15 cellular contexts compared by ENCODE assay signal in the genomic region with DNA sequence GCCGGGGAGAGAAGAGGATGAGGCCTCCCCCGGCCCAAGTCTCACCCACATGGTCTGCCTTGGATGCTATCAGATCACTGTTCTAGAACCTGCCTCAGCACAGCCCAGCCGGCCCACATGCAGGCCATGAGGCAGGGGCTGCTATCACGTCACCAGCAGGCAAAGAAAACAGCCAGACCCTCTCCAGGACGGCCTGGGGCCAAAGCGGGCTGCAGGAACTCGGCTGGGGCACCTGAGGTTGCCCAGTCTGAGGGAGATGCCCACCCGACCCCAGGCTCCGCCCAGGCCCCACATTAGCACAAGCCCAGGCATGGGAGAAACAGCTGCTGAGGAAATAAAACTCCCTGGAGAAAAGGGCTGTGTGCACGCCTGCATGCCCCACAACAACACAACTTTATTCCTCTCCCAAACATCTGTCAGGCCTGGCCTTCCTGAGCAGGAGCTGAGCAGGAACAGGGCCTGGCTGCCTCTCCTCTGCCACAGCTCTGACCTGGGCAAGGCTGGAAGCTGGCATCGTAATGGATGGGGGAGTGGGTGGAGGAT. TPM values are rescaled to one million over a fixed set of nuclear protein-coding genes. Genes with fewer than 3 reads are reported as not detected.
DNase-seq lines count a peak whose midpoint lies in the region; ATAC-seq, FAIRE-seq and TF ChIP-seq lines count a peak whose summit lies in the region.
"Had no signal": no experiment of that assay in that cellular context is flagged by ENCODE, and none has a peak within 500 bp of the region (broad histone marks: within the 10 kb centered on the region; RNA-seq: fewer than 3 reads in every experiment).

No MANE protein-coding gene starts in this region.

- H3K36me3 Mint-ChIP-seq in activated naive CD4-positive, alpha-beta T cell treated with anti-CD3 and anti-CD28 coated beads, Interleukin-2, amount 50 U/mL, for 72 hours = no peaks in the 10 kb centered on the region
- H3K36me3 Mint-ChIP-seq: IgD-negative memory B cell had no signal

- no peak overlapping the region for H3K9ac ChIP-seq in H1 (replicated peaks in 1 of 4; ENCODE audit: extremely low read depth in 1 of 4, low read depth in 3 of 4, low read length in 3 of 4)
- no peak overlapping the region for H3K9ac ChIP-seq in smooth muscle cell (ENCODE audit: low read depth)
- H3K9ac ChIP-seq: GM23248 had no signal

- no peaks in the 10 kb centered on the region for H3K23me2 ChIP-seq in H1 (ENCODE audit: low read depth, low read length)

- no peak overlapping the region for H2BK120ac ChIP-seq in H1 (replicated peaks; ENCODE audit: low read depth, low read length)

- H3K36me3 ChIP-seq in BE2C (no peaks in the 10 kb centered on the region), H1 (ENCODE audit: control insufficient read depth in 2 of 4, insufficient read depth in 4 of 4, low read length in 3 of 4) (peaks cover 0 to 3% (median under 1%) of the 10 kb centered on the region in 4 experiments; a peak in 1 of 8 replicates), smooth muscle cell (ENCODE audit: low read depth) (no peaks in the 10 kb centered on the region)

- H2BK20ac ChIP-seq in H1 (ENCODE audit: low read length) = no peak overlapping the region

- H2BK5ac ChIP-seq in H1 (ENCODE audit: low read depth, low read length) = 0 out of 2 replicates have a peak overlapping the region, but pooled peaks have one; percentile 21

- H4K8ac ChIP-seq in H1 (ENCODE audit: extremely low read depth, insufficient read depth, low read length) = no peak overlapping the region

- H3K4me1 ChIP-seq in BE2C (peaks cover 9% of the 10 kb centered on the region), H1 (replicated peaks in 1 of 4; ENCODE audit: control insufficient read depth in 3 of 4, insufficient read depth in 4 of 4, low read length in 3 of 4) (no peaks in the 10 kb centered on the region), smooth muscle cell (ENCODE audit: low read depth) (no peaks in the 10 kb centered on the region)
- H3K4me1 ChIP-seq: SJSA1 had no signal

- H3K4me2 ChIP-seq in H1 (ENCODE audit: insufficient read depth in 1 of 2, low read depth in 2 of 2, low read length in 2 of 2) = no peak overlapping the region
- H3K4me2 ChIP-seq in smooth muscle cell = no peak overlapping the region

- no peak overlapping the region for H3K23ac ChIP-seq in H1 (ENCODE audit: insufficient read length)

- 98% methylated on average over 11 of the region's 11 CpGs; no CpG with 5 or more reads in 1 of the 2 experiments for WGBS in H1 (ENCODE audit: extremely low coverage in 1 of 2, insufficient coverage in 1 of 2, insufficient read length in 1 of 2, insufficient replicate concordance in 2 of 2, low coverage in 1 of 2, low lambda C conversion rate in 2 of 2, missing lambda C conversion rate in 1 of 2), 2 experiments
- 86% methylated on average over 11 of the region's 11 CpGs for WGBS in smooth muscle cell (ENCODE audit: low lambda C conversion rate)

- no peak overlapping the region for H3K4ac ChIP-seq in H1 (replicated peaks; ENCODE audit: insufficient read length, low read depth, low read length)

- H3K9me3 ChIP-seq in BE2C (no peaks in the 10 kb centered on the region), H1 (ENCODE audit: insufficient read depth in 2 of 2, low read depth in 1 of 2, low read length in 1 of 2) (no peaks in the 10 kb centered on the region), smooth muscle cell (replicated peaks; ENCODE audit: low read depth) (no peaks in the 10 kb centered on the region)
- H3K9me3 ChIP-seq: SJSA1 had no signal

- H2BK15ac ChIP-seq in H1 (ENCODE audit: low read length) = no peak overlapping the region

- no peak overlapping the region for H3K14ac ChIP-seq in H1 (ENCODE audit: insufficient read length)

- H4K91ac ChIP-seq in H1 (replicated peaks; ENCODE audit: insufficient read length, low read length) = no peak overlapping the region

- FAIRE-seq in H1 (lab: Jason Lieb, UNC) = no peak

- no peak overlapping the region for H3K18ac ChIP-seq in H1 (ENCODE audit: extremely low read depth, low read length)

- H2AK5ac ChIP-seq in H1 (ENCODE audit: low read depth, low read length) = no peak overlapping the region

- no peaks in the 10 kb centered on the region for H3F3A ChIP-seq in smooth muscle cell (ENCODE audit: low read depth)

- no peak for TF ChIP-seq POLR2A in H1 (IDR thresholded peaks at IDR 0.05; ENCODE audit: control extremely low read depth in 1 of 2, low read depth in 2 of 2, low read length in 2 of 2)

- no peak overlapping the region for H2BK12ac ChIP-seq in H1 (ENCODE audit: low read depth, low read length)

- no peak for TF ChIP-seq EP300 in H1 (IDR thresholded peaks at IDR 0.05; ENCODE audit: borderline replicate concordance in 1 of 2, low read depth in 2 of 2, low read length in 2 of 2)

- no peak for TF ChIP-seq RAD21 in H1 (IDR thresholded peaks at IDR 0.05 in 1 of 2, conservative IDR thresholded peaks at IDR 0.05 in 1 of 2; ENCODE audit: low read depth in 2 of 2, low read length in 2 of 2)

- H3K4me3 ChIP-seq in BE2C (ENCODE audit: low read depth, low read length) (no peak overlapping the region), H1 (ENCODE audit: extremely low read depth in 1 of 4, insufficient read depth in 2 of 4, low read depth in 3 of 4, low read length in 4 of 4) (no peak overlapping the region), smooth muscle cell (no peak overlapping the region)
- H3K4me3 ChIP-seq: GM23248, SJSA1 had no signal

- DNase-seq in BE2C = peak; percentile 63
- DNase-seq in D341Med (ENCODE audit: low spot score) = peak; percentile 72
- peak; percentile 80 for DNase-seq in NCI-H1694 (lab: John Stamatoyannopoulos, UW)
- DNase-seq in H1 (ENCODE audit: low read depth in 1 of 2, low spot score in 2 of 2) = no peak
- DNase-seq in activated naive CD4-positive, alpha-beta T cell treated with anti-CD3 and anti-CD28 coated beads, Interleukin-2, amount 50 U/mL, for 72 hours (ENCODE audit: low spot score in 2 of 2) = no peak
- DNase-seq in smooth muscle cell (lab: John Stamatoyannopoulos, UW; ENCODE audit: unreplicated experiment) = no peak
- no peak for DNase-seq in NK-92 (lab: John Stamatoyannopoulos, UW; ENCODE audit: unreplicated experiment)
- DNase-seq: CD8-positive, alpha-beta T cell; GF-D8; NCI-H1105 treated with DMSO at 0.1 percent for 48 hours; NCI-H2227 treated with DMSO at 0.1 percent for 48 hours had no signal

- H4K5ac ChIP-seq in H1 (ENCODE audit: insufficient read length, low read depth, low read length) = no peak overlapping the region

- no peaks in the 10 kb centered on the region for H3K79me2 ChIP-seq in H1 (ENCODE audit: control insufficient read depth in 1 of 2, insufficient read depth in 2 of 2, low read length in 2 of 2)
- no peaks in the 10 kb centered on the region for H3K79me2 ChIP-seq in smooth muscle cell (ENCODE audit: low read depth)

- H2AFZ ChIP-seq in H1 (ENCODE audit: low read length) = no peak overlapping the region
- H2AFZ ChIP-seq in smooth muscle cell (ENCODE audit: low read depth) = no peak overlapping the region
- H2AFZ ChIP-seq: GM23248 had no signal

- H4K20me1 ChIP-seq in H1 (replicated peaks in 1 of 2; ENCODE audit: control insufficient read depth in 1 of 2, insufficient read depth in 2 of 2, low read length in 2 of 2) = peaks cover 0 to 2% of the 10 kb centered on the region in 2 experiments
- H4K20me1 ChIP-seq in smooth muscle cell (ENCODE audit: low read depth) = no peaks in the 10 kb centered on the region

- no peaks in the 10 kb centered on the region for H3K79me1 ChIP-seq in H1 (ENCODE audit: low read depth, low read length)

- H3K56ac ChIP-seq in H1 (replicated peaks; ENCODE audit: insufficient read length, low read depth, low read length) = no peak overlapping the region

- CTCF ChIA-PET in H1 (lab: Charles Lee; ENCODE audit: partially characterized antibody) = interaction anchor here (0.8 to 59.2 kb wide), 19 partner anchors 8 to 140 kb away, joined by 3 to 2200 read pairs (median 6); partner anchors contain the start of genes ITGB4, RECQL5, SAP30BP and SMIM5

- no peak for ATAC-seq in activated naive CD4-positive, alpha-beta T cell treated with anti-CD3 and anti-CD28 coated beads, Interleukin-2, amount 50 U/mL, for 72 hours

- no peaks in the 10 kb centered on the region for H3K9me3 Mint-ChIP-seq in activated naive CD4-positive, alpha-beta T cell treated with anti-CD3 and anti-CD28 coated beads, Interleukin-2, amount 50 U/mL, for 72 hours
- H3K9me3 Mint-ChIP-seq: CD8-positive, alpha-beta T cell; IgD-negative memory B cell had no signal

- no peak overlapping the region for H3K27ac ChIP-seq in H1 (ENCODE audit: low read depth, low read length)
- H3K27ac ChIP-seq in smooth muscle cell (ENCODE audit: low read depth) = no peak overlapping the region
- H3K27ac ChIP-seq: GM23248, SJSA1 had no signal

- TF ChIP-seq CTCF in BE2C (IDR thresholded peaks at IDR 0.05; ENCODE audit: low read depth, low read length) (no peak), H1 (IDR thresholded peaks at IDR 0.05; ENCODE audit: control extremely low read depth in 1 of 3, insufficient read depth in 1 of 3, low read depth in 1 of 3, low read length in 3 of 3) (no peak), smooth muscle cell (IDR thresholded peaks at IDR 0.05; ENCODE audit: borderline replicate concordance, insufficient read depth, poor library complexity, severe bottlenecking) (no peak)

- peak overlapping the region in 1 of 2 donors; percentile 59 for H3K27ac Mint-ChIP-seq in activated naive CD4-positive, alpha-beta T cell treated with anti-CD3 and anti-CD28 coated beads, Interleukin-2, amount 50 U/mL, for 72 hours
- H3K27ac Mint-ChIP-seq: CD8-positive, alpha-beta T cell had no signal

- POLR2A ChIA-PET in H1 (lab: Charles Lee; ENCODE audit: partially characterized antibody) = interaction anchor here (0.9 to 2.2 kb wide), 3 partner anchors 12 to 153 kb away, joined by 3 to 10 read pairs (median 4); no protein-coding TSS in a partner anchor

- no peaks in the 10 kb centered on the region for H3K27me3 ChIP-seq in BE2C
- no peaks in the 10 kb centered on the region; a peak in 2 of 7 replicates for H3K27me3 ChIP-seq in H1 (replicated peaks in 1 of 4; ENCODE audit: control insufficient read depth in 3 of 4, extremely low read depth in 1 of 4, insufficient read depth in 3 of 4, low read length in 3 of 4)
- no peaks in the 10 kb centered on the region for H3K27me3 ChIP-seq in smooth muscle cell (ENCODE audit: low read depth)
- H3K27me3 ChIP-seq: SJSA1 had no signal

RNA-seq across cellular contexts. Expression of gene SMIM5, which starts 6.7 kb away (rescaled TPM):
- 0.46 TPM for polyA plus RNA-seq in BE2C (2012; ENCODE audit: insufficient read depth, insufficient read length, low read depth)
- not detected in 2 replicates for total RNA-seq in H1 (2021; fragmentation: NEBNext Ultra II Directional; extraction: Animal tissue kit (Norgen Biotek cat#: 25700))
- polyA plus RNA-seq in H1 (2011; rRNA removed) (not detected in 2 replicates), smooth muscle cell (0.80 and 1.2 TPM in 2 replicates)
- polyA plus RNA-seq in H1 (2011; cell fraction: cytosol; rRNA removed) = not detected
- polyA plus RNA-seq in H1 (2011; cell fraction: nucleus; rRNA removed) = 0.14 TPM
- polyA plus RNA-seq in H1 (2012, experiment 1 of 2) = 0.07 to 0.79 TPM (median 0.30 TPM) in 4 replicates
- polyA plus RNA-seq in H1 (2012, experiment 2 of 2) = 0.08 TPM
- not detected for polyA plus RNA-seq in H1 (2013, experiment 1 of 2)
- polyA plus RNA-seq in H1 (2013, experiment 2 of 2) = not detected
- not detected in 2 replicates for polyA minus RNA-seq in H1 (2011; rRNA and poly(A)+ RNA removed)
- polyA minus RNA-seq in H1 (2011; cell fraction: cytosol; rRNA and poly(A)+ RNA removed) = not detected
- not detected for polyA minus RNA-seq in H1 (2011; cell fraction: nucleus; rRNA and poly(A)+ RNA removed)
- under 1 TPM; 0.06 to 0.32 TPM for total RNA-seq in activated naive CD4-positive, alpha-beta T cell treated with anti-CD3 and anti-CD28 coated beads, Interleukin-2, amount 50 U/mL, for 72 hours
- 0.13 and 1.7 TPM in 2 replicates for total RNA-seq in smooth muscle cell
- total RNA-seq: Daoy, GM23248 had no signal

RNA-seq across cellular contexts. Expression of gene MYO15B, which starts 39.0 kb away (rescaled TPM):
- polyA plus RNA-seq in BE2C (2012; ENCODE audit: insufficient read depth, insufficient read length, low read depth) = 10.0 TPM
- total RNA-seq in H1 (2021; fragmentation: NEBNext Ultra II Directional; extraction: Animal tissue kit (Norgen Biotek cat#: 25700)) = 11.2 and 13.8 TPM in 2 replicates
- 7.1 and 15.1 TPM in 2 replicates for polyA plus RNA-seq in H1 (2011; rRNA removed)
- 12.4 TPM for polyA plus RNA-seq in H1 (2011; cell fraction: cytosol; rRNA removed)
- polyA plus RNA-seq in H1 (2011; cell fraction: nucleus; rRNA removed) = 107 TPM
- polyA plus RNA-seq in H1 (2012, experiment 1 of 2) = 9.4 to 17.6 TPM (median 14.5 TPM) in 4 replicates
- 5.4 TPM for polyA plus RNA-seq in H1 (2012, experiment 2 of 2)
- 5.8 TPM for polyA plus RNA-seq in H1 (2013, experiment 1 of 2)
- polyA plus RNA-seq in H1 (2013, experiment 2 of 2) = 4.9 TPM
- polyA minus RNA-seq in H1 (2011; rRNA and poly(A)+ RNA removed) = 4.1 and 7.9 TPM in 2 replicates
- 12.5 TPM for polyA minus RNA-seq in H1 (2011; cell fraction: cytosol; rRNA and poly(A)+ RNA removed)
- polyA minus RNA-seq in H1 (2011; cell fraction: nucleus; rRNA and poly(A)+ RNA removed) = 40.4 TPM
- 10 to 100 TPM; 38.4 to 45.0 TPM for total RNA-seq in activated naive CD4-positive, alpha-beta T cell treated with anti-CD3 and anti-CD28 coated beads, Interleukin-2, amount 50 U/mL, for 72 hours
- total RNA-seq in smooth muscle cell = 10.5 and 14.7 TPM in 2 replicates
- 17.5 and 43.9 TPM in 2 replicates for polyA plus RNA-seq in smooth muscle cell

RNA-seq across cellular contexts. Expression of gene RECQL5, which starts 40.4 kb away (rescaled TPM):
- 69.1 TPM for polyA plus RNA-seq in BE2C (2012; ENCODE audit: insufficient read depth, insufficient read length, low read depth)
- 40.7 and 41.1 TPM in 2 replicates for total RNA-seq in H1 (2021; fragmentation: NEBNext Ultra II Directional; extraction: Animal tissue kit (Norgen Biotek cat#: 25700))
- polyA plus RNA-seq in H1 (2011; rRNA removed) (15.1 and 34.9 TPM in 2 replicates), smooth muscle cell (15.4 and 15.7 TPM in 2 replicates)
- 32.7 TPM for polyA plus RNA-seq in H1 (2011; cell fraction: cytosol; rRNA removed)
- polyA plus RNA-seq in H1 (2011; cell fraction: nucleus; rRNA removed) = 166 TPM
- polyA plus RNA-seq in H1 (2012, experiment 1 of 2) = 29.1 to 42.9 TPM (median 40.6 TPM) in 4 replicates
- polyA plus RNA-seq in H1 (2012, experiment 2 of 2) = 39.8 TPM
- polyA plus RNA-seq in H1 (2013, experiment 1 of 2) = 27.4 TPM
- 25.6 TPM for polyA plus RNA-seq in H1 (2013, experiment 2 of 2)
- 34.6 and 39.9 TPM in 2 replicates for polyA minus RNA-seq in H1 (2011; rRNA and poly(A)+ RNA removed)
- polyA minus RNA-seq in H1 (2011; cell fraction: cytosol; rRNA and poly(A)+ RNA removed) = 35.7 TPM
- 79.5 TPM for polyA minus RNA-seq in H1 (2011; cell fraction: nucleus; rRNA and poly(A)+ RNA removed)
- 10 to 100 TPM; 35.1 to 47.4 TPM for total RNA-seq in activated naive CD4-positive, alpha-beta T cell treated with anti-CD3 and anti-CD28 coated beads, Interleukin-2, amount 50 U/mL, for 72 hours
- 12.5 and 38.2 TPM in 2 replicates for total RNA-seq in smooth muscle cell

RNA-seq across cellular contexts. Expression of gene SAP30BP, which starts 40.6 kb away (rescaled TPM):
- polyA plus RNA-seq in BE2C (2012; ENCODE audit: insufficient read depth, insufficient read length, low read depth) = 162 TPM
- 79.9 and 81.5 TPM in 2 replicates for total RNA-seq in H1 (2021; fragmentation: NEBNext Ultra II Directional; extraction: Animal tissue kit (Norgen Biotek cat#: 25700))
- polyA plus RNA-seq in H1 (2011; rRNA removed) (63.3 and 82.1 TPM in 2 replicates), smooth muscle cell (119 and 135 TPM in 2 replicates)
- polyA plus RNA-seq in H1 (2011; cell fraction: cytosol; rRNA removed) = 88.6 TPM
- polyA plus RNA-seq in H1 (2011; cell fraction: nucleus; rRNA removed) = 167 TPM
- polyA plus RNA-seq in H1 (2012, experiment 1 of 2) = 60.3 to 81.1 TPM (median 73.3 TPM) in 4 replicates
- 72.8 TPM for polyA plus RNA-seq in H1 (2012, experiment 2 of 2)
- polyA plus RNA-seq in H1 (2013, experiment 1 of 2) = 55.3 TPM
- polyA plus RNA-seq in H1 (2013, experiment 2 of 2) = 51.7 TPM
- 44.8 and 47.0 TPM in 2 replicates for polyA minus RNA-seq in H1 (2011; rRNA and poly(A)+ RNA removed)
- polyA minus RNA-seq in H1 (2011; cell fraction: cytosol; rRNA and poly(A)+ RNA removed) = 35.2 TPM
- 50.9 TPM for polyA minus RNA-seq in H1 (2011; cell fraction: nucleus; rRNA and poly(A)+ RNA removed)
- 10 to 100 TPM; 76.3 to 78.8 TPM for total RNA-seq in activated naive CD4-positive, alpha-beta T cell treated with anti-CD3 and anti-CD28 coated beads, Interleukin-2, amount 50 U/mL, for 72 hours
- 75.4 and 87.7 TPM in 2 replicates for total RNA-seq in smooth muscle cell

Comparison
In these comparisons a context has a peak if more than half of its experiments do, and no peak if none do; other contexts are left out.
1. DNase-seq: peak in BE2C (single experiment), D341Med (single experiment) and NCI-H1694 (single experiment); none in H1 (0 of 2), activated naive CD4-positive, alpha-beta T cell treated with anti-CD3 and anti-CD28 coated beads, Interleukin-2, amount 50 U/mL, for 72 hours (0 of 2), smooth muscle cell (single experiment) and NK-92 (single experiment).